In genomic region chr7:105439174-105439893, GRCh38 we compare ENCODE assay signal across 7 cellular contexts. TPM values are rescaled to one million over a fixed set of nuclear protein-coding genes. Genes with fewer than 3 reads are reported as not detected.
DNase-seq lines count a peak whose midpoint lies in the region; ATAC-seq, FAIRE-seq and TF ChIP-seq lines count a peak whose summit lies in the region.

No MANE protein-coding gene starts in this region.

- DNase-seq in GM04504 (ENCODE audit: low read depth): peak; percentile 77
- peak; percentile 34 for DNase-seq in NCI-H345 (lab: John Stamatoyannopoulos, UW)
- DNase-seq in endothelial cell of umbilical vein (ENCODE audit: low read depth, low spot score): peak; percentile 92
- peak; percentile 31 for DNase-seq in prostate gland (ENCODE audit: low spot score)

- H4K20me1 ChIP-seq in endothelial cell of umbilical vein (replicated peaks; ENCODE audit: control insufficient read depth, extremely low read depth, insufficient read depth, low read length): no peaks in the 10 kb centered on the region

- no peaks in the 10 kb centered on the region for H3K79me2 ChIP-seq in endothelial cell of umbilical vein (ENCODE audit: control insufficient read depth, insufficient read depth, low read length)

- H3K4me1 ChIP-seq in endothelial cell of umbilical vein (ENCODE audit: control insufficient read depth, extremely low read depth, insufficient read depth, low read length) (peaks cover 9% of the 10 kb centered on the region), prostate gland (replicated peaks) (no peaks in the 10 kb centered on the region)

- H2AFZ ChIP-seq in endothelial cell of umbilical vein (ENCODE audit: low read depth, low read length): peak overlapping the region; percentile 72

- H3K4me3 ChIP-seq in endothelial cell of umbilical vein (replicated peaks in 1 of 3; ENCODE audit: insufficient read depth in 1 of 3, low read depth in 1 of 3, low read length in 3 of 3) (no peak overlapping the region), prostate gland (no peak overlapping the region)

- CTCF ChIA-PET in endothelial cell of umbilical vein (lab: Charles Lee): interaction anchor here (0.8 to 2.1 kb wide), 8 partner anchors 9 to 303 kb away, joined by 3 to 15 read pairs (median 4); no protein-coding TSS in a partner anchor

- H3K27ac ChIP-seq in endothelial cell of umbilical vein (ENCODE audit: insufficient read depth, low read depth, low read length): peak overlapping the region; percentile 36
- H3K27ac ChIP-seq in prostate gland: no peak overlapping the region

- ATAC-seq in activated CD4-positive, CD25-positive, alpha-beta regulatory T cell treated with anti-CD3 and anti-CD28 coated beads, Interleukin-2, amount 50 U/mL, for 24 hours: no peak
- ATAC-seq in HG02852 (IDR thresholded peaks at IDR 0.05; ENCODE audit: unreplicated experiment) (no peak), HG02623 (IDR thresholded peaks at IDR 0.05; ENCODE audit: unreplicated experiment) (no peak)

- H3K9me1 ChIP-seq in endothelial cell of umbilical vein (replicated peaks; ENCODE audit: control insufficient read depth, extremely low read depth, insufficient read depth, low read length): no peaks in the 10 kb centered on the region

- H3K9ac ChIP-seq in endothelial cell of umbilical vein (replicated peaks; ENCODE audit: extremely low read depth, insufficient read depth, low read length): no peak overlapping the region

- POLR2A ChIA-PET in endothelial cell of umbilical vein (lab: Charles Lee): no interaction called here

- peak; percentile 96 for FAIRE-seq in endothelial cell of umbilical vein (lab: Jason Lieb, UNC)

- H3K27me3 ChIP-seq in endothelial cell of umbilical vein (ENCODE audit: control insufficient read depth in 2 of 2, insufficient read depth in 2 of 2, low read length in 2 of 2) (no peaks in the 10 kb centered on the region), prostate gland (replicated peaks; ENCODE audit: insufficient read depth) (no peaks in the 10 kb centered on the region)

- intact Hi-C loops in endothelial cell of umbilical vein (cut with micrococcal nuclease) (loop anchor here (1.0 to 2.0 kb wide), 3 partner anchors 39 to 426 kb away; no protein-coding TSS in a partner anchor), prostate gland (cut with DNase I) (no loop called here)

- H3K9me3 ChIP-seq in endothelial cell of umbilical vein (replicated peaks; ENCODE audit: control insufficient read depth, insufficient read depth, low read length) (no peaks in the 10 kb centered on the region), prostate gland (no peaks in the 10 kb centered on the region)

- dilution Hi-C loops in endothelial cell of umbilical vein (cut with MboI; ENCODE audit: extremely low pct_ligation_motif_present, low sequenced_read_pairs): no loop called here

- TF ChIP-seq POLR2A in endothelial cell of umbilical vein (IDR thresholded peaks at IDR 0.05; ENCODE audit: low read depth, low read length): no peak
- TF ChIP-seq POLR2A in prostate gland (IDR thresholded peaks at IDR 0.05): no peak

- no TSS peak for BruUV-seq in endothelial cell of umbilical vein (replicated peaks; lab: Mats Ljungman, UMichigan)

- H3K36me3 ChIP-seq in endothelial cell of umbilical vein (ENCODE audit: control insufficient read depth in 2 of 2, extremely low read depth in 1 of 2, insufficient read depth in 2 of 2, low read length in 2 of 2): no peaks in the 10 kb centered on the region
- no peaks in the 10 kb centered on the region for H3K36me3 ChIP-seq in prostate gland

- TF ChIP-seq CTCF in endothelial cell of umbilical vein (IDR thresholded peaks at IDR 0.05; ENCODE audit: extremely low read depth in 1 of 2, insufficient read depth in 1 of 2, low read depth in 1 of 2, low read length in 2 of 2) (peak in 1 of 2 donors; percentile 4), prostate gland (IDR thresholded peaks at IDR 0.05) (peak in 2 of 4 experiments; percentile 12 to 40)

- WGBS in prostate gland: 61% methylated on average over 9 of the region's 9 CpGs

- peak overlapping the region; percentile 12 for H3K4me2 ChIP-seq in endothelial cell of umbilical vein (ENCODE audit: insufficient read depth, low read length)

TF ChIP-seq in endothelial cell of umbilical vein, 7 proteins besides CTCF, POLR2A, EP300 and RAD21:
- TF ChIP-seq MAX (IDR thresholded peaks at IDR 0.05; ENCODE audit: insufficient read depth, insufficient read length) (peak; percentile 59), GATA2 (IDR thresholded peaks at IDR 0.05; ENCODE audit: insufficient read depth, insufficient read length, low read depth, low read length) (no peak), FOS (IDR thresholded peaks at IDR 0.05; ENCODE audit: borderline replicate concordance, insufficient read depth, low read length) (peak; percentile 61), JUN (IDR thresholded peaks at IDR 0.05; ENCODE audit: borderline replicate concordance, insufficient read depth, insufficient read length, low read depth) (peak; percentile 63), POLR2AphosphoS5 (IDR thresholded peaks at IDR 0.05; ENCODE audit: insufficient read depth, low read depth, low read length) (peak; percentile 62)

RNA-seq across cellular contexts. Expression of gene SRPK2, which starts 50.6 kb away (rescaled TPM):
- total RNA-seq in endothelial cell of umbilical vein (55.2 and 58.4 TPM in 2 replicates), prostate gland (10 to 100 TPM; 52.6 to 99.5 TPM)
- 8.6 and 13.4 TPM in 2 replicates for polyA plus RNA-seq in endothelial cell of umbilical vein
- 13.7 and 16.6 TPM in 2 replicates for polyA plus RNA-seq in endothelial cell of umbilical vein (2011; cell fraction: cytosol; rRNA removed)
- polyA plus RNA-seq in endothelial cell of umbilical vein (2011; cell fraction: nucleus; rRNA removed): 27.7 and 30.2 TPM in 2 replicates
- 33.8 and 35.0 TPM in 2 replicates for polyA plus RNA-seq in endothelial cell of umbilical vein (2012)
- polyA minus RNA-seq in endothelial cell of umbilical vein: 35.2 and 48.1 TPM in 2 replicates
- 12.3 TPM for polyA minus RNA-seq in endothelial cell of umbilical vein (2011; cell fraction: cytosol; rRNA and poly(A)+ RNA removed)
- polyA minus RNA-seq in endothelial cell of umbilical vein (2011; cell fraction: nucleus; rRNA and poly(A)+ RNA removed): 75.1 and 99.2 TPM in 2 replicates

Comparison
In these comparisons a context has a peak if more than half of its experiments do, and no peak if none do; other contexts are left out.
1. DNase-seq: peak in every context shown above with its lines; median percentile 92 in endothelial cell of umbilical vein; 77 in GM04504; 34 in NCI-H345; 31 in prostate gland.